ENCODE assay signal across 10 cellular contexts in the genomic region with DNA sequence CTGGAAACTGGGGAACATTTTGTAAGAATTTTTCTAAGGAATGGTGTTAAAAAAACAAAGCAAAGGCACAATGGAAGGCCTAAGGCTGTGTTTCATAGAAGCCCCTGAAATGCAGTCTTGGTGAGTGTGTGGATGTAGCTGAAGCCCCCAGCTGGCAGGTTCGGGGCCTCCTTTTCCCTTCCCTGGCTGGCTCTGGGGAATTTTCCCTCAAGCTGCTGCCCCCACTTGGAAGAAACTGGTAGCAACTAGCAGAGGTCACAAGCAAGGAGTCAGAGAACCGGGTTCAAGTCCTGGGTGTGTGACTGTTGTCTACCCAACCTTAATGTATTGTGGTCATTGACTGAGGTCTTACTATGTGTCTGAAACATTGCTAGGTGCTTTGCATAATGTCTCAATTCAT.
A peak's percentile ranks its signal among the peaks of the same experiment; 100 is the strongest.
DNase-seq lines count a peak whose midpoint lies in the region; TF ChIP-seq lines count a peak whose summit lies in the region.
"Had no signal": no experiment of that assay in that cellular context is flagged by ENCODE, and none has a peak within 500 bp of the region (broad histone marks: within the 10 kb centered on the region; RNA-seq: fewer than 3 reads in every experiment).

No MANE protein-coding gene starts in this region.

- intact Hi-C loops in thyroid gland (cut with DNase I) = no loop called here
- intact Hi-C loops in activated CD4-positive, alpha-beta T cell treated with anti-CD3 and anti-CD28 coated beads, Interleukin-2, amount 10 ng/mL, durations not matched to agents 24 days and 14 days (cut with micrococcal nuclease) = no loop called here

- no peaks in the 10 kb centered on the region for H3K36me3 ChIP-seq in thyroid gland
- H3K36me3 ChIP-seq: sigmoid colon had no signal

- H3K4me1 ChIP-seq in thyroid gland = peaks cover 78 to 90% of the 10 kb centered on the region in 2 donors

- no peak overlapping the region for H3K4me3 ChIP-seq in thyroid gland (replicated peaks in 1 of 3)
- H3K4me3 ChIP-seq: sigmoid colon had no signal

- H3K4me3 Mint-ChIP-seq in brain = no peak overlapping the region
- H3K4me3 Mint-ChIP-seq in activated CD4-positive, alpha-beta T cell treated with anti-CD3 and anti-CD28 coated beads, Interleukin-2, amount 10 ng/mL, durations not matched to agents 24 days and 14 days = no peak overlapping the region

- peaks cover 2% of the 10 kb centered on the region for H3K27me3 Mint-ChIP-seq in brain
- H3K27me3 Mint-ChIP-seq in activated CD4-positive, alpha-beta T cell treated with anti-CD3 and anti-CD28 coated beads, Interleukin-2, amount 10 ng/mL, durations not matched to agents 24 days and 14 days = no peaks in the 10 kb centered on the region

- no peak for TF ChIP-seq CTCF in brain (conservative IDR thresholded peaks at IDR 0.05)
- no peak for TF ChIP-seq CTCF in thyroid gland (IDR thresholded peaks at IDR 0.05)

- H3K27ac Mint-ChIP-seq in brain = peak overlapping the region in 3 of 5 experiments; percentile 35 to 81 (median 42)
- no peak overlapping the region for H3K27ac Mint-ChIP-seq in activated CD4-positive, alpha-beta T cell treated with anti-CD3 and anti-CD28 coated beads, Interleukin-2, amount 10 ng/mL, durations not matched to agents 24 days and 14 days

- peaks cover 38% of the 10 kb centered on the region for H3K4me1 Mint-ChIP-seq in brain
- H3K4me1 Mint-ChIP-seq in activated CD4-positive, alpha-beta T cell treated with anti-CD3 and anti-CD28 coated beads, Interleukin-2, amount 10 ng/mL, durations not matched to agents 24 days and 14 days = no peaks in the 10 kb centered on the region

- 65 to 89% methylated on average over 2 of the region's 2 CpGs for WGBS in thyroid gland, 2 donors

- no peaks in the 10 kb centered on the region for H3K9me3 ChIP-seq in thyroid gland
- H3K9me3 ChIP-seq: sigmoid colon had no signal

- peak overlapping the region; percentile 91 to 99 (median 91) for H3K27ac ChIP-seq in thyroid gland

- H3K27me3 ChIP-seq in thyroid gland = no peaks in the 10 kb centered on the region
- H3K27me3 ChIP-seq: sigmoid colon had no signal

- no peaks in the 10 kb centered on the region for H3K9me3 Mint-ChIP-seq in brain
- no peaks in the 10 kb centered on the region for H3K9me3 Mint-ChIP-seq in activated CD4-positive, alpha-beta T cell treated with anti-CD3 and anti-CD28 coated beads, Interleukin-2, amount 10 ng/mL, durations not matched to agents 24 days and 14 days

- no peak for TF ChIP-seq POLR2A in thyroid gland (IDR thresholded peaks at IDR 0.05)

- H3K36me3 Mint-ChIP-seq in brain = no peaks in the 10 kb centered on the region
- no peaks in the 10 kb centered on the region for H3K36me3 Mint-ChIP-seq in activated CD4-positive, alpha-beta T cell treated with anti-CD3 and anti-CD28 coated beads, Interleukin-2, amount 10 ng/mL, durations not matched to agents 24 days and 14 days (ENCODE audit: low read depth)

- DNase-seq in NCI-H82 (lab: John Stamatoyannopoulos, UW) = peak; percentile 57
- no peak for DNase-seq in NCI-H82 treated with DMSO at 0.1 percent for 48 hours (lab: John Stamatoyannopoulos, UW; ENCODE audit: unreplicated experiment)
- peak; percentile 29 for DNase-seq in kidney tubule cell (ENCODE audit: low spot score)
- no peak for DNase-seq in thyroid gland
- DNase-seq in stimulated activated CD4-positive, alpha-beta T cell treated with anti-CD3 and anti-CD28 coated beads, Interleukin-12 subunit alpha, Interleukin-12 subunit beta, amount 100 ng/mL, for 4 hours = no peak
- DNase-seq in NCI-H1092 (lab: John Stamatoyannopoulos, UW) = no peak
- no peak for DNase-seq in activated CD4-positive, alpha-beta T cell treated with anti-CD3 and anti-CD28 coated beads, Interleukin-2, amount 10 ng/mL, durations not matched to agents 24 days and 14 days
- DNase-seq: activated CD8-positive, alpha-beta memory T cell treated with anti-CD3 and anti-CD28 coated beads, Interleukin-2, amount 50 U/mL, for 4 hours; sigmoid colon had no signal

Comparison
In these comparisons a context has a peak if more than half of its experiments do, and no peak if none do; other contexts are left out.
1. DNase-seq: peak in NCI-H82 (single experiment) and kidney tubule cell (single experiment); none in NCI-H82 treated with DMSO at 0.1 percent for 48 hours (single experiment), thyroid gland (0 of 2), stimulated activated CD4-positive, alpha-beta T cell treated with anti-CD3 and anti-CD28 coated beads, Interleukin-12 subunit alpha, Interleukin-12 subunit beta, amount 100 ng/mL, for 4 hours (single experiment), NCI-H1092 (single experiment) and activated CD4-positive, alpha-beta T cell treated with anti-CD3 and anti-CD28 coated beads, Interleukin-2, amount 10 ng/mL, durations not matched to agents 24 days and 14 days (single experiment).